22 cellular contexts compared by ENCODE assay signal in genomic region chr12:42507031-42507430, GRCh38.
DNase-seq lines count a peak whose midpoint lies in the region; ATAC-seq, FAIRE-seq and TF ChIP-seq lines count a peak whose summit lies in the region.
"Had no signal": no experiment of that assay in that cellular context is flagged by ENCODE, and none has a peak within 500 bp of the region (broad histone marks: within the 10 kb centered on the region; RNA-seq: fewer than 3 reads in every experiment).

No MANE protein-coding gene starts in this region.

- peaks cover 3% of the 10 kb centered on the region for H3K27me3 Mint-ChIP-seq in glutamatergic neuron (ENCODE audit: unreplicated experiment)

- H3K27me3 ChIP-seq in heart left ventricle (no peaks in the 10 kb centered on the region), right atrium auricular region (no peaks in the 10 kb centered on the region)
- H3K27me3 ChIP-seq: BLaER1 treated with 17β-estradiol and CSF1 and Interleukin-3, amounts not matched to agents 10 nM and 100 nM; Peyer's patch had no signal

- H3K4me1 Mint-ChIP-seq in glutamatergic neuron (ENCODE audit: low read depth, unreplicated experiment) = peaks cover 6% of the 10 kb centered on the region

- 32 to 64% (median 47%) methylated on average over 4 of the region's 4 CpGs for WGBS in heart left ventricle, 4 donors

- no peaks in the 10 kb centered on the region for H3K9me3 ChIP-seq in heart left ventricle
- H3K9me3 ChIP-seq in right atrium auricular region = no peaks in the 10 kb centered on the region
- H3K9me3 ChIP-seq: BLaER1 treated with 17β-estradiol and CSF1 and Interleukin-3, amounts not matched to agents 10 nM and 100 nM; Peyer's patch had no signal

- TF ChIP-seq POLR2A in heart left ventricle (IDR thresholded peaks at IDR 0.05) = no peak

- no peak overlapping the region for H3K4me3 Mint-ChIP-seq in glutamatergic neuron (ENCODE audit: unreplicated experiment)
- H3K4me3 Mint-ChIP-seq: CD8-positive, alpha-beta T cell had no signal

- peak in 3 of 4 donors; percentile 29 to 65 (median 48) for ATAC-seq in heart left ventricle
- ATAC-seq in GM21390 (IDR thresholded peaks at IDR 0.05; ENCODE audit: unreplicated experiment) = no peak
- ATAC-seq: CD8-positive, alpha-beta T cell; Right ventricle myocardium inferior had no signal

- intact Hi-C loops in heart left ventricle (cut with DNase I) (no loop called here), posterior cingulate gyrus (cut with DNase I) (no loop called here)

- H3K4me3 ChIP-seq in heart left ventricle = no peak overlapping the region
- no peak overlapping the region for H3K4me3 ChIP-seq in right atrium auricular region
- H3K4me3 ChIP-seq: BLaER1 treated with 17β-estradiol and CSF1 and Interleukin-3, amounts not matched to agents 10 nM and 100 nM; Peyer's patch; SK-N-MC had no signal

- FAIRE-seq in RCC 7860 (lab: Jason Lieb, UNC) = no peak
- FAIRE-seq: GM12892 had no signal

- H3K36me3 ChIP-seq in heart left ventricle = no peaks in the 10 kb centered on the region
- no peaks in the 10 kb centered on the region for H3K36me3 ChIP-seq in right atrium auricular region
- H3K36me3 ChIP-seq: BLaER1 treated with 17β-estradiol and CSF1 and Interleukin-3, amounts not matched to agents 10 nM and 100 nM; Peyer's patch had no signal

- TF ChIP-seq CTCF in heart left ventricle (IDR thresholded peaks at IDR 0.05) (no peak), right atrium auricular region (IDR thresholded peaks at IDR 0.05) (no peak), glutamatergic neuron (IDR thresholded peaks at IDR 0.05; ENCODE audit: partially characterized antibody, unreplicated experiment) (no peak)

- peak overlapping the region; percentile 7 for H3K27ac Mint-ChIP-seq in glutamatergic neuron (ENCODE audit: unreplicated experiment)
- H3K27ac Mint-ChIP-seq: CD8-positive, alpha-beta T cell had no signal

- H3K36me3 Mint-ChIP-seq in glutamatergic neuron (ENCODE audit: unreplicated experiment) = no peaks in the 10 kb centered on the region
- H3K36me3 Mint-ChIP-seq: CD8-positive, alpha-beta T cell had no signal

- no peak overlapping the region for H3K27ac ChIP-seq in heart left ventricle
- no peak overlapping the region for H3K27ac ChIP-seq in right atrium auricular region
- H3K27ac ChIP-seq: BLaER1 treated with 17β-estradiol and CSF1 and Interleukin-3, amounts not matched to agents 10 nM and 100 nM; Peyer's patch; SK-N-MC had no signal

- DNase-seq in heart left ventricle (no peak), right atrium auricular region (ENCODE audit: low spot score) (no peak), NCI-H146 (lab: John Stamatoyannopoulos, UW) (peak; percentile 49), glutamatergic neuron (no peak), retina (peak; percentile 65), posterior cingulate gyrus (no peak), RCC 7860 (ENCODE audit: low spot score) (no peak)
- DNase-seq: Calu3; CD8-positive, alpha-beta T cell; DMS79; NCI-H1048; NCI-H1436; NCI-H2081; NCI-H226; NCI-H524 treated with DMSO at 0.1 percent for 48 hours; NK-92 treated with Interleukin-12 subunit alpha and Interleukin-12 subunit beta, amount 100 ng/mL, for 24 hours; Peyer's patch had no signal

- peaks cover 0 to 32% (median 5%) of the 10 kb centered on the region in 12 donors for H3K4me1 ChIP-seq in heart left ventricle
- H3K4me1 ChIP-seq in right atrium auricular region = peaks cover 0 to 6% of the 10 kb centered on the region in 2 donors
- H3K4me1 ChIP-seq: Peyer's patch had no signal

- no peaks in the 10 kb centered on the region for H3K9me3 Mint-ChIP-seq in glutamatergic neuron (ENCODE audit: unreplicated experiment)
- H3K9me3 Mint-ChIP-seq: CD8-positive, alpha-beta T cell had no signal

Comparison
In these comparisons a context has a peak if more than half of its experiments do, and no peak if none do; other contexts are left out.
1. DNase-seq: peak in NCI-H146 (single experiment) and retina (single experiment); none in heart left ventricle (0 of 5), right atrium auricular region (single experiment), glutamatergic neuron (single experiment), posterior cingulate gyrus (0 of 10) and RCC 7860 (single experiment).